ENCODE assay signal across 31 cellular contexts in the genomic region with DNA sequence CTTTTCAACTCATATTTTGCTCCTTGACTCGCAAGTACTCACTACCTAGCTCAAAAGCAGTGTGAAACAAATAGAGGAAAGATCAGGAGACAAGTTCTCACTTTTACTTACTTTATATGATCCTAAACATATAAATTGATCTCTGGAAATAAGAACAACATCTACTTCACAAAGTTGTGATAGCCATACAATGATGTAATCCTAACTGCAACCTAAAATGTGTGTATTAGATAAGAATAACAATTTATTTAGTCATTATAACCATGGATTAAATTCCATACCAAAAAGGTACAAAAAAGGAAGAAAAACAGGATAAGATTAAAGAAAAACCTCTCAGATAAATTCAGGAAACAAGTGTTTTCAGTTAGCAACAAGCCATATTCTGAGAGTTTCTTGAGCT.
"Had no signal": no experiment of that assay in that cellular context is flagged by ENCODE, and none has a peak within 500 bp of the region (broad histone marks: within the 10 kb centered on the region; RNA-seq: fewer than 3 reads in every experiment).

No MANE protein-coding gene starts in this region.

- H3K36me3 Mint-ChIP-seq: natural killer cell treated with Interleukin-12 subunit alpha and Interleukin-12 subunit beta and Interleukin-15 and Interleukin-18, amount 100 ng/mL, for 72 hours had no signal

- DNase-seq: hypothalamus; immature natural killer cell; kidney; left colon; left lung; lower lobe of right lung; mammary epithelial cell; mesenchymal stem cell; midbrain; mucosa of descending colon; naive thymus-derived CD4-positive, alpha-beta T cell; nucleus accumbens; pancreas; retina; right cardiac atrium; sigmoid colon; spleen; stimulated activated CD4-positive, alpha-beta T cell treated with anti-CD3 and anti-CD28 coated beads, Interleukin-4, amount 100 ng/mL, for 24 hours; stimulated activated naive CD4-positive, alpha-beta T cell; tibial artery; trophoblast cell; upper lobe of right lung had no signal

- H3K9me3 ChIP-seq: left lung, lower lobe of right lung, mucosa of descending colon, pancreas, sigmoid colon, spleen, suprapubic skin, thoracic aorta, tibial artery, upper lobe of right lung had no signal

- H3K27me3 Mint-ChIP-seq: naive thymus-derived CD4-positive, alpha-beta T cell; natural killer cell treated with Interleukin-12 subunit alpha and Interleukin-12 subunit beta and Interleukin-15 and Interleukin-18, amount 100 ng/mL, for 72 hours; stimulated activated naive CD8-positive, alpha-beta T cell treated with anti-CD3 and anti-CD28 coated beads, Interleukin-15, Interleukin-2, amounts not matched to agents 100 ng/mL and 50 ng/mL, for 24 hours had no signal

- H3K4me3 Mint-ChIP-seq: immature natural killer cell; naive thymus-derived CD4-positive, alpha-beta T cell; natural killer cell treated with Interleukin-12 subunit alpha and Interleukin-12 subunit beta and Interleukin-15 and Interleukin-18, amount 100 ng/mL, for 72 hours; neural crest cell; stimulated activated effector memory CD8-positive, alpha-beta T cell treated with anti-CD3 and anti-CD28 coated beads, Interleukin-12 subunit alpha, Interleukin-12 subunit beta, amount 100 ng/mL, for 72 hours; stimulated activated naive CD8-positive, alpha-beta T cell treated with anti-CD3 and anti-CD28 coated beads, Interleukin-15, Interleukin-2, amounts not matched to agents 100 ng/mL and 50 ng/mL, for 24 hours had no signal

- ATAC-seq: left colon; left lung; lower lobe of right lung; mucosa of descending colon; naive thymus-derived CD4-positive, alpha-beta T cell; natural killer cell treated with Interleukin-12 subunit alpha and Interleukin-12 subunit beta and Interleukin-15 and Interleukin-18, amount 100 ng/mL, for 72 hours; pancreas; right cardiac atrium; stimulated activated effector memory CD8-positive, alpha-beta T cell treated with anti-CD3 and anti-CD28 coated beads, Interleukin-12 subunit alpha, Interleukin-12 subunit beta, amount 100 ng/mL, for 72 hours; upper lobe of right lung had no signal

- H3K27me3 ChIP-seq: left lung, pancreas, sigmoid colon, spleen, suprapubic skin, tibial artery, upper lobe of right lung had no signal

- FAIRE-seq: islet of Langerhans, kidney, pancreas, small intestine, urothelium cell line had no signal

- H3K4me1 ChIP-seq: left lung, lower lobe of right lung, suprapubic skin had no signal

- H3K27ac ChIP-seq: left lung, lower lobe of right lung, pancreas, sigmoid colon, spleen, suprapubic skin, thoracic aorta, tibial artery, upper lobe of right lung had no signal

- H3K36me3 ChIP-seq: left lung, lower lobe of right lung, pancreas, sigmoid colon, suprapubic skin, thoracic aorta, upper lobe of right lung had no signal

- H3K4me3 ChIP-seq: left lung, lower lobe of right lung, mucosa of descending colon, pancreas, sigmoid colon, spleen, suprapubic skin, thoracic aorta, tibial artery, upper lobe of right lung had no signal

- H3K9me3 Mint-ChIP-seq: immature natural killer cell; naive thymus-derived CD4-positive, alpha-beta T cell; natural killer cell treated with Interleukin-12 subunit alpha and Interleukin-12 subunit beta and Interleukin-15 and Interleukin-18, amount 100 ng/mL, for 72 hours; neural crest cell; stimulated activated effector memory CD8-positive, alpha-beta T cell treated with anti-CD3 and anti-CD28 coated beads, Interleukin-12 subunit alpha, Interleukin-12 subunit beta, amount 100 ng/mL, for 72 hours; stimulated activated naive CD8-positive, alpha-beta T cell treated with anti-CD3 and anti-CD28 coated beads, Interleukin-15, Interleukin-2, amounts not matched to agents 100 ng/mL and 50 ng/mL, for 24 hours had no signal

- H3K27ac Mint-ChIP-seq: immature natural killer cell; naive thymus-derived CD4-positive, alpha-beta T cell; stimulated activated effector memory CD8-positive, alpha-beta T cell treated with anti-CD3 and anti-CD28 coated beads, Interleukin-12 subunit alpha, Interleukin-12 subunit beta, amount 100 ng/mL, for 72 hours; stimulated activated naive CD8-positive, alpha-beta T cell treated with anti-CD3 and anti-CD28 coated beads, Interleukin-15, Interleukin-2, amounts not matched to agents 100 ng/mL and 50 ng/mL, for 24 hours had no signal

- H3K4me1 Mint-ChIP-seq: stimulated activated effector memory CD8-positive, alpha-beta T cell treated with anti-CD3 and anti-CD28 coated beads, Interleukin-12 subunit alpha, Interleukin-12 subunit beta, amount 100 ng/mL, for 72 hours had no signal
